29 cellular contexts compared by ENCODE assay signal in the genomic region with DNA sequence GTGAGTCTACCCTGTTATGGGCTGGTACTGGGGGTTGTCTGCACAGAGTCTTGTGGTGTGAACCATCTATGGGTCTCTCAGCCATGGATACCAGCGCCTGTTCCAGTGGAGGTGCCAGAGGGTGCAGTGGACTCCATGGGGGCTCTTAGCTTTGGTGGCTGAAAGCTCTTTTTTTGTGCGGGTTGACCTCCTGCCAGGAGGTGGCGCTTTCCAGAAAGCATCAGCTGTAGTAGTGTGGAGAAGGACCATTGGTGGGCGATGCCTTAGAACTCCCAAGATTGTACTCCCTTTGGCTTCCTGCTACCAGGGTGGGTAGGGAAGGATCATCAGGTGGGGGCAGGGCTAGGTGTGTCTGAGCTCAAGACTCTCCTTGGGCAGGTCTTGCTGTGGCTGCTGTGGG.
DNase-seq lines count a peak whose midpoint lies in the region; ATAC-seq, FAIRE-seq and TF ChIP-seq lines count a peak whose summit lies in the region.
"Had no signal": no experiment of that assay in that cellular context is flagged by ENCODE, and none has a peak within 500 bp of the region (broad histone marks: within the 10 kb centered on the region; RNA-seq: fewer than 3 reads in every experiment).

No MANE protein-coding gene starts in this region.

- 93% methylated on average over 4 of the region's 4 CpGs; no CpG with 5 or more reads in 1 of the 2 experiments for WGBS in H1 (ENCODE audit: extremely low coverage in 1 of 2, insufficient coverage in 1 of 2, insufficient read length in 1 of 2, insufficient replicate concordance in 2 of 2, low coverage in 1 of 2, low lambda C conversion rate in 2 of 2, missing lambda C conversion rate in 1 of 2), 2 experiments

- H3K14ac ChIP-seq in H1 (ENCODE audit: insufficient read length) = no peak overlapping the region

- intact Hi-C loops in activated CD4-positive, alpha-beta memory T cell treated with anti-CD3 and anti-CD28 coated beads for 36 hours (cut with micrococcal nuclease) = no loop called here

- peaks cover 7% of the 10 kb centered on the region for H3K9me3 Mint-ChIP-seq in activated CD4-positive, alpha-beta memory T cell treated with anti-CD3 and anti-CD28 coated beads for 36 hours
- peaks cover 2% of the 10 kb centered on the region for H3K9me3 Mint-ChIP-seq in activated CD4-positive, alpha-beta memory T cell treated with anti-CD3 and anti-CD28 coated beads, Interleukin-2, amount 10 ng/mL, durations not matched to agents 7 days and 5 days
- H3K9me3 Mint-ChIP-seq: activated T-cell treated with anti-CD3 and anti-CD28 coated beads, Interleukin-2, amount 50 U/mL, for 4 hours had no signal

- TF ChIP-seq RAD21 in H1 (IDR thresholded peaks at IDR 0.05 in 1 of 2, conservative IDR thresholded peaks at IDR 0.05 in 1 of 2; ENCODE audit: low read depth in 2 of 2, low read length in 2 of 2) = peak; percentile 8 to 29

- H3K36me3 ChIP-seq in H1 (ENCODE audit: control insufficient read depth in 2 of 4, insufficient read depth in 4 of 4, low read length in 3 of 4) = no peaks in the 10 kb centered on the region
- H3K36me3 ChIP-seq: BLaER1, Peyer's patch, upper lobe of right lung had no signal

- no peak overlapping the region for H3K23ac ChIP-seq in H1 (ENCODE audit: insufficient read length)

- no peak overlapping the region for H3K27ac Mint-ChIP-seq in activated CD4-positive, alpha-beta memory T cell treated with anti-CD3 and anti-CD28 coated beads for 36 hours
- H3K27ac Mint-ChIP-seq in activated CD4-positive, alpha-beta memory T cell treated with anti-CD3 and anti-CD28 coated beads, Interleukin-2, amount 10 ng/mL, durations not matched to agents 7 days and 5 days = no peak overlapping the region
- H3K27ac Mint-ChIP-seq: dendritic cell treated with granulocyte-macrophage colony-stimulating factor and Interleukin-4, amounts not matched to agents 40 ng/mL and 50 ng/mL, for 4 days; immature natural killer cell had no signal

- no peaks in the 10 kb centered on the region for H3K27me3 ChIP-seq in H1 (replicated peaks in 1 of 4; ENCODE audit: control insufficient read depth in 3 of 4, extremely low read depth in 1 of 4, insufficient read depth in 3 of 4, low read length in 3 of 4)
- H3K27me3 ChIP-seq: BLaER1, Peyer's patch, upper lobe of right lung had no signal

- no peak overlapping the region for H4K8ac ChIP-seq in H1 (ENCODE audit: extremely low read depth, insufficient read depth, low read length)

- H3K9me3 ChIP-seq in H1 (ENCODE audit: insufficient read depth in 2 of 2, low read depth in 1 of 2, low read length in 1 of 2) = peaks cover 0 to 12% of the 10 kb centered on the region in 2 experiments; a peak in 3 of 4 replicates
- H3K9me3 ChIP-seq: Caco-2, Peyer's patch, upper lobe of right lung had no signal

- no peak overlapping the region for H3K9ac ChIP-seq in H1 (replicated peaks in 1 of 4; ENCODE audit: extremely low read depth in 1 of 4, low read depth in 3 of 4, low read length in 3 of 4)
- H3K9ac ChIP-seq: BLaER1, parathyroid adenoma had no signal

- peak; percentile 9 for DNase-seq in activated CD4-positive, alpha-beta memory T cell treated with anti-CD3 and anti-CD28 coated beads for 36 hours
- no peak for DNase-seq in activated CD4-positive, alpha-beta memory T cell treated with anti-CD3 and anti-CD28 coated beads, Interleukin-2, amount 10 ng/mL, durations not matched to agents 7 days and 5 days
- DNase-seq in ELF-1 (ENCODE audit: low read depth, low spot score) = peak; percentile 1
- DNase-seq in NB4 (ENCODE audit: low read depth) = no peak
- no peak for DNase-seq in H1 (ENCODE audit: low read depth in 1 of 2, low spot score in 2 of 2)
- DNase-seq in GM13977 (ENCODE audit: low spot score) = no peak
- no peak for DNase-seq in germinal center (ENCODE audit: low spot score)
- DNase-seq: activated gamma-delta T cell treated with Interleukin-2 at 50 U/mL for 16 hours; activated T-cell treated with anti-CD3 and anti-CD28 coated beads, Interleukin-2, amount 50 U/mL, for 4 hours; Caco-2; DMS79 treated with DMSO at 0.1 percent for 48 hours; hippocampal formation; immature natural killer cell; KG1; left colon; NCI-H146; NCI-H446 treated with DMSO at 0.1 percent for 48 hours; NK-92 treated with Interleukin-12 subunit alpha and Interleukin-12 subunit beta, amount 100 ng/mL, for 24 hours; Peyer's patch; SHP77 treated with DMSO at 0.1 percent for 48 hours; substantia nigra; upper lobe of right lung had no signal

- no peaks in the 10 kb centered on the region for H3K27me3 Mint-ChIP-seq in activated CD4-positive, alpha-beta memory T cell treated with anti-CD3 and anti-CD28 coated beads for 36 hours
- no peaks in the 10 kb centered on the region for H3K27me3 Mint-ChIP-seq in activated CD4-positive, alpha-beta memory T cell treated with anti-CD3 and anti-CD28 coated beads, Interleukin-2, amount 10 ng/mL, durations not matched to agents 7 days and 5 days
- H3K27me3 Mint-ChIP-seq: dendritic cell treated with granulocyte-macrophage colony-stimulating factor and Interleukin-4, amounts not matched to agents 40 ng/mL and 50 ng/mL, for 4 days had no signal

- TF ChIP-seq POLR2A in NB4 (IDR thresholded peaks at IDR 0.05; ENCODE audit: extremely low read depth, insufficient read length) (no peak), H1 (IDR thresholded peaks at IDR 0.05; ENCODE audit: control extremely low read depth in 1 of 2, low read depth in 2 of 2, low read length in 2 of 2) (no peak)

- no peak overlapping the region for H4K91ac ChIP-seq in H1 (replicated peaks; ENCODE audit: insufficient read length, low read length)

- FAIRE-seq in H1 (lab: Jason Lieb, UNC) = no peak
- FAIRE-seq: frontal cortex had no signal

- H2BK20ac ChIP-seq in H1 (ENCODE audit: low read length) = no peak overlapping the region

- POLR2A ChIA-PET in activated CD4-positive, alpha-beta memory T cell treated with anti-CD3 and anti-CD28 coated beads for 36 hours (lab: Charles Lee) = no interaction called here
- POLR2A ChIA-PET in activated CD4-positive, alpha-beta memory T cell treated with anti-CD3 and anti-CD28 coated beads, Interleukin-2, amount 10 ng/mL, durations not matched to agents 7 days and 5 days (lab: Charles Lee) = no interaction called here
- POLR2A ChIA-PET in H1 (lab: Charles Lee; ENCODE audit: partially characterized antibody) = no interaction called here

- H3K4me2 ChIP-seq in H1 (ENCODE audit: insufficient read depth in 1 of 2, low read depth in 2 of 2, low read length in 2 of 2) = no peak overlapping the region
- H3K4me2 ChIP-seq: BLaER1 had no signal

- TF ChIP-seq EP300 in H1 (IDR thresholded peaks at IDR 0.05; ENCODE audit: borderline replicate concordance in 1 of 2, low read depth in 2 of 2, low read length in 2 of 2) = no peak

- H2AFZ ChIP-seq in H1 (ENCODE audit: low read length) = no peak overlapping the region
- H2AFZ ChIP-seq: parathyroid adenoma had no signal

- no peaks in the 10 kb centered on the region for H3K23me2 ChIP-seq in H1 (ENCODE audit: low read depth, low read length)

- H3K4me1 ChIP-seq in H1 (replicated peaks in 1 of 4; ENCODE audit: control insufficient read depth in 3 of 4, insufficient read depth in 4 of 4, low read length in 3 of 4) = no peaks in the 10 kb centered on the region
- H3K4me1 ChIP-seq: BLaER1, Caco-2, parathyroid adenoma, Peyer's patch, upper lobe of right lung had no signal

- no peak overlapping the region for H2BK15ac ChIP-seq in H1 (ENCODE audit: low read length)

- TF ChIP-seq CTCF in NB4 (IDR thresholded peaks at IDR 0.05; ENCODE audit: low read depth, low read length) (peak; percentile 23), H1 (IDR thresholded peaks at IDR 0.05; ENCODE audit: control extremely low read depth in 1 of 3, insufficient read depth in 1 of 3, low read depth in 1 of 3, low read length in 3 of 3) (peak in 2 of 3 experiments; percentile 16 to 39; a peak in 2 of 4 replicates), GM13977 (IDR thresholded peaks at IDR 0.05; ENCODE audit: extremely low read depth, insufficient read depth, missing control alignments) (no peak)

- no peaks in the 10 kb centered on the region for H3K36me3 Mint-ChIP-seq in activated CD4-positive, alpha-beta memory T cell treated with anti-CD3 and anti-CD28 coated beads for 36 hours
- no peaks in the 10 kb centered on the region for H3K36me3 Mint-ChIP-seq in activated CD4-positive, alpha-beta memory T cell treated with anti-CD3 and anti-CD28 coated beads, Interleukin-2, amount 10 ng/mL, durations not matched to agents 7 days and 5 days (ENCODE audit: low read depth)
- H3K36me3 Mint-ChIP-seq: immature natural killer cell had no signal

- no peaks in the 10 kb centered on the region for H3K4me1 Mint-ChIP-seq in activated CD4-positive, alpha-beta memory T cell treated with anti-CD3 and anti-CD28 coated beads for 36 hours (ENCODE audit: low read depth)
- no peaks in the 10 kb centered on the region for H3K4me1 Mint-ChIP-seq in activated CD4-positive, alpha-beta memory T cell treated with anti-CD3 and anti-CD28 coated beads, Interleukin-2, amount 10 ng/mL, durations not matched to agents 7 days and 5 days
- H3K4me1 Mint-ChIP-seq: central memory CD8-positive, alpha-beta T cell; immature natural killer cell; neural crest cell had no signal

- no peak overlapping the region for H3K4ac ChIP-seq in H1 (replicated peaks; ENCODE audit: insufficient read length, low read depth, low read length)

- H3K4me3 Mint-ChIP-seq in activated CD4-positive, alpha-beta memory T cell treated with anti-CD3 and anti-CD28 coated beads for 36 hours = no peak overlapping the region
- no peak overlapping the region for H3K4me3 Mint-ChIP-seq in activated CD4-positive, alpha-beta memory T cell treated with anti-CD3 and anti-CD28 coated beads, Interleukin-2, amount 10 ng/mL, durations not matched to agents 7 days and 5 days
- H3K4me3 Mint-ChIP-seq: activated T-cell treated with anti-CD3 and anti-CD28 coated beads, Interleukin-2, amount 50 U/mL, for 4 hours; central memory CD8-positive, alpha-beta T cell; dendritic cell treated with granulocyte-macrophage colony-stimulating factor and Interleukin-4, amounts not matched to agents 40 ng/mL and 50 ng/mL, for 4 days; immature natural killer cell; neural crest cell had no signal

- H3K18ac ChIP-seq in H1 (ENCODE audit: extremely low read depth, low read length) = no peak overlapping the region

- CTCF ChIA-PET in activated CD4-positive, alpha-beta memory T cell treated with anti-CD3 and anti-CD28 coated beads for 36 hours (lab: Charles Lee) = no interaction called here
- CTCF ChIA-PET in activated CD4-positive, alpha-beta memory T cell treated with anti-CD3 and anti-CD28 coated beads, Interleukin-2, amount 10 ng/mL, durations not matched to agents 7 days and 5 days (lab: Charles Lee) = no interaction called here
- CTCF ChIA-PET in H1 (lab: Charles Lee; ENCODE audit: partially characterized antibody) = interaction anchor here (0.6 to 1.6 kb wide), 5 partner anchors 12 to 618 kb away, joined by 3 to 5 read pairs (median 4); no protein-coding TSS in a partner anchor

- H3K79me2 ChIP-seq in H1 (ENCODE audit: control insufficient read depth in 1 of 2, insufficient read depth in 2 of 2, low read length in 2 of 2) = no peaks in the 10 kb centered on the region
- H3K79me2 ChIP-seq: parathyroid adenoma had no signal

- no peak for ATAC-seq in GM21360 (IDR thresholded peaks at IDR 0.05; ENCODE audit: unreplicated experiment)
- ATAC-seq: activated T-cell treated with anti-CD3 and anti-CD28 coated beads, Interleukin-2, amount 50 U/mL, for 4 hours; left colon; upper lobe of right lung had no signal

- no peaks in the 10 kb centered on the region for H4K20me1 ChIP-seq in H1 (replicated peaks in 1 of 2; ENCODE audit: control insufficient read depth in 1 of 2, insufficient read depth in 2 of 2, low read length in 2 of 2)
- H4K20me1 ChIP-seq: BLaER1 had no signal

- H2BK120ac ChIP-seq in H1 (replicated peaks; ENCODE audit: low read depth, low read length) = no peak overlapping the region

- no peak overlapping the region for H2BK12ac ChIP-seq in H1 (ENCODE audit: low read depth, low read length)

- no peak overlapping the region for H3K27ac ChIP-seq in H1 (ENCODE audit: low read depth, low read length)
- H3K27ac ChIP-seq: BLaER1, parathyroid adenoma, Peyer's patch, upper lobe of right lung had no signal

- no peak overlapping the region for H4K5ac ChIP-seq in H1 (ENCODE audit: insufficient read length, low read depth, low read length)

- H3K79me1 ChIP-seq in H1 (ENCODE audit: low read depth, low read length) = no peaks in the 10 kb centered on the region

- in situ Hi-C loops in GM13977 (cut with MboI; ENCODE audit: low pct_unique_long_range_greater_than_20kb, low sequenced_read_pairs, unreplicated experiment) = no loop called here

- no peak overlapping the region for H3K56ac ChIP-seq in H1 (replicated peaks; ENCODE audit: insufficient read length, low read depth, low read length)

- H3K4me3 ChIP-seq in NB4 (ENCODE audit: low read depth, low read length) (no peak overlapping the region), H1 (ENCODE audit: extremely low read depth in 1 of 4, insufficient read depth in 2 of 4, low read depth in 3 of 4, low read length in 4 of 4) (no peak overlapping the region)
- H3K4me3 ChIP-seq: BLaER1, Peyer's patch, upper lobe of right lung had no signal

- H2BK5ac ChIP-seq in H1 (ENCODE audit: low read depth, low read length) = no peak overlapping the region

- no peak overlapping the region for H2AK5ac ChIP-seq in H1 (ENCODE audit: low read depth, low read length)

Comparison
In these comparisons a context has a peak if more than half of its experiments do, and no peak if none do; other contexts are left out.
1. DNase-seq: peak in activated CD4-positive, alpha-beta memory T cell treated with anti-CD3 and anti-CD28 coated beads for 36 hours (single experiment) and ELF-1 (single experiment); none in activated CD4-positive, alpha-beta memory T cell treated with anti-CD3 and anti-CD28 coated beads, Interleukin-2, amount 10 ng/mL, durations not matched to agents 7 days and 5 days (single experiment), NB4 (single experiment), H1 (0 of 2), GM13977 (single experiment) and germinal center (single experiment).